28 cellular contexts compared by ENCODE assay signal in the genomic region with DNA sequence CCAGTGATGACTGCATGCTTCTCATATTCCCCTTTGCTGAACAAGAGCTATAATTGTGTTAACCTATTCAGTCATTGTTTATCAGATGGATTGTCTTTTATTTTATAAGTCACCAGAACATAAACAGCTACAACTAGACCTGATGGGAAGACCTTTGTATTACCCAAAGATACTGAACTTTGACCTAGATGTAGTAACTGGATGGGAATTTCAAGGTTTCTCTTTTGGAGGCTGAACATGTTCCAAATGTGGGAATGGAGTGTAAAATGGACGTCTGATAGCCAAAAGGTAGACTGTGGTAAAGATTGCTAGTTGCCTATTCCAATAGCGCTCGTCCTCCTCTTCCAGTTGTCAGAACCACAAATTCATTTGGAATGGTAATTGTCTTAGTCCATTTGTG.
"Had no signal": no experiment of that assay in that cellular context is flagged by ENCODE, and none has a peak within 500 bp of the region (broad histone marks: within the 10 kb centered on the region; RNA-seq: fewer than 3 reads in every experiment).

No MANE protein-coding gene starts in this region.

- H3K27me3 Mint-ChIP-seq: progenitor cell of endocrine pancreas; stimulated activated naive B cell treated with anti-CD40 and anti-IgM and Interleukin-4, amounts not matched to agents 10 μg/mL and 1 μg/mL and 100 μg/mL, for 72 hours; stimulated activated naive CD8-positive, alpha-beta T cell treated with anti-CD3 and anti-CD28 coated beads, Interleukin-15, Interleukin-2, amounts not matched to agents 100 ng/mL and 50 ng/mL, for 24 hours had no signal

- H3K27ac Mint-ChIP-seq: naive thymus-derived CD4-positive, alpha-beta T cell; natural killer cell; nephron; neural progenitor cell; progenitor cell of endocrine pancreas; stimulated activated effector memory CD8-positive, alpha-beta T cell treated with anti-CD3 and anti-CD28 coated beads, Interleukin-12 subunit alpha, Interleukin-12 subunit beta, amount 100 ng/mL, for 72 hours; stimulated activated naive B cell treated with anti-CD40 and anti-IgM and Interleukin-4, amounts not matched to agents 10 μg/mL and 1 μg/mL and 100 μg/mL, for 72 hours; stimulated activated naive CD8-positive, alpha-beta T cell treated with anti-CD3 and anti-CD28 coated beads, Interleukin-15, Interleukin-2, amounts not matched to agents 100 ng/mL and 50 ng/mL, for 24 hours had no signal

- H3K27ac ChIP-seq: neural progenitor cell, ovary, parathyroid adenoma, psoas muscle, stomach, thoracic aorta, thyroid gland, tibial nerve, upper lobe of left lung, vagina had no signal

- H3K4me3 Mint-ChIP-seq: naive thymus-derived CD4-positive, alpha-beta T cell; natural killer cell; nephron; neural progenitor cell; stimulated activated effector memory CD8-positive, alpha-beta T cell treated with anti-CD3 and anti-CD28 coated beads, Interleukin-12 subunit alpha, Interleukin-12 subunit beta, amount 100 ng/mL, for 72 hours; stimulated activated naive B cell treated with anti-CD40 and anti-IgM and Interleukin-4, amounts not matched to agents 10 μg/mL and 1 μg/mL and 100 μg/mL, for 72 hours; stimulated activated naive CD8-positive, alpha-beta T cell treated with anti-CD3 and anti-CD28 coated beads, Interleukin-15, Interleukin-2, amounts not matched to agents 100 ng/mL and 50 ng/mL, for 24 hours had no signal

- H3K36me3 Mint-ChIP-seq: stimulated activated effector memory CD8-positive, alpha-beta T cell treated with anti-CD3 and anti-CD28 coated beads, Interleukin-12 subunit alpha, Interleukin-12 subunit beta, amount 100 ng/mL, for 72 hours had no signal

- H3K4me1 ChIP-seq: neural progenitor cell, parathyroid adenoma, stomach, vagina had no signal

- DNase-seq: naive thymus-derived CD4-positive, alpha-beta T cell; natural killer cell; occipital lobe; ovary; posterior cingulate gyrus; psoas muscle; right cardiac atrium; small intestine; stimulated activated CD4-positive, alpha-beta T cell treated with anti-CD3 and anti-CD28 coated beads, Interleukin-15, amount 100 ng/mL, for 24 hours; stimulated activated CD4-positive, alpha-beta T cell treated with anti-CD3 and anti-CD28 coated beads, Interleukin-2, amount 100 ng/mL, for 24 hours; stimulated activated CD4-positive, alpha-beta T cell treated with anti-CD3 and anti-CD28 coated beads, Interleukin-2, amount 100 ng/mL, for 48 hours; stimulated activated CD4-positive, alpha-beta T cell treated with anti-CD3 and anti-CD28 coated beads, Interleukin-4, amount 100 ng/mL, for 24 hours; stimulated activated naive B cell treated with anti-CD40 and anti-IgM and Interleukin-4, amounts not matched to agents 10 μg/mL and 1 μg/mL and 100 μg/mL, for 72 hours; stimulated activated naive CD4-positive, alpha-beta T cell treated with Interleukin-2 at 50 U/mL for 16 hours; stomach; thyroid gland; trophoblast cell; upper lobe of left lung had no signal

- H3K9me3 ChIP-seq: ovary, thyroid gland, vagina had no signal

- H3K4me3 ChIP-seq: neural progenitor cell, ovary, psoas muscle, stomach, thoracic aorta, thyroid gland, tibial nerve, upper lobe of left lung, vagina had no signal

- H3K36me3 ChIP-seq: neural progenitor cell, ovary, stomach, thoracic aorta, thyroid gland, tibial nerve, upper lobe of left lung, vagina had no signal

- ATAC-seq: naive thymus-derived CD4-positive, alpha-beta T cell; natural killer cell; psoas muscle; right cardiac atrium; sciatic nerve; stimulated activated effector memory CD8-positive, alpha-beta T cell treated with anti-CD3 and anti-CD28 coated beads, Interleukin-12 subunit alpha, Interleukin-12 subunit beta, amount 100 ng/mL, for 72 hours; stimulated activated naive B cell treated with anti-CD40 and anti-IgM and Interleukin-4, amounts not matched to agents 10 μg/mL and 1 μg/mL and 100 μg/mL, for 72 hours had no signal

- H3K27me3 ChIP-seq: neural progenitor cell, ovary, stomach, thyroid gland, tibial nerve, upper lobe of left lung, vagina had no signal

- H3K4me1 Mint-ChIP-seq: natural killer cell; nephron; neural progenitor cell; stimulated activated effector memory CD8-positive, alpha-beta T cell treated with anti-CD3 and anti-CD28 coated beads, Interleukin-12 subunit alpha, Interleukin-12 subunit beta, amount 100 ng/mL, for 72 hours; stimulated activated naive B cell treated with anti-CD40 and anti-IgM and Interleukin-4, amounts not matched to agents 10 μg/mL and 1 μg/mL and 100 μg/mL, for 72 hours had no signal
